In the genomic region with DNA sequence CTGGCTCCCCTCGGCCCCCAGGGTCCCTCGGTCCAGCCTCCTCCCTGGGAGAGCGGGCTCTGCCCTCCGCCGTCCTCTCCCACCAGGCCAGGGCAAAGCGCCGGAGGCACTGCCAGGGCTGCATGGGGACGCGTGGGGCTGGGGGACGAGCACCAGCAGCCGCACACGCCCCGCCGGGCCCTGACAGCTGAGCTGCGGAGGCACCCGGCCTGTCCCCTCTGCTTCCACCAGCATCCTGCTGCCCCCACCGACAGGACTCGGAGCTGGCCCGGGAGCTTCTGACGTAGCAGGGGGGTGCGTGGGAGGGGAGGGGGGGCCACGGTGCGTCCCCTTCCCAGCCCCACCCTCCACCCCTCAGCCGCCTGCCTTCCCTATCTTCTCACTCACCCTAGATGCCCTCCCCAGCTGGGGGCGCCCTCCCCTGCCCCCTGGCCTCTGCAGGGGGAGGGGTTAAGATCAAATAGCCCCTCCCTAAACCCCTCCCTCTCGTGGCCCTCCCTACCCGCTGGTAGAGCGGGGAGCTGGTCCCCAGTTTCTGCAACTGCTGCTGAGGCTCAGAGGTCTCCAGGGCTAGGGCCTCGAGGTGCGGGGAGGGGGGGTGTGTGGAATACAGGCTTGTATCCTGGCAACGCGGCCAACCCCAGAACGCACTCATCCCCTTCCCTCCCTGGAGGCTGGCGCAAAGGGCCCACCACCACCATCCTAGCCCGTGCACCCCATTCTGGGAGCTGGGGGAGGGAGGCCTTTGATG, we compare ENCODE assay signal across 8 cellular contexts. TPM values are rescaled to one million over a fixed set of nuclear protein-coding genes. Genes with fewer than 3 reads are reported as not detected.
DNase-seq lines count a peak whose midpoint lies in the region; ATAC-seq, FAIRE-seq and TF ChIP-seq lines count a peak whose summit lies in the region.

No MANE protein-coding gene starts in this region.

- no peak for ATAC-seq in HG02610 (IDR thresholded peaks at IDR 0.05; ENCODE audit: unreplicated experiment)

- H3K36me3 Mint-ChIP-seq in activated T-helper 1 cell treated with anti-CD3 and anti-CD28 coated beads, Interleukin-12 subunit alpha, Interleukin-12 subunit beta, Interleukin-2, Interleukin-4 antibody, amounts not matched to agents 30 ng/mL and 10 ng/mL and 1 ng/mL, durations not matched to agents 14 hours and 24 hours and 36 hours (ENCODE audit: low read depth), result no peaks in the 10 kb centered on the region

- peak overlapping the region; percentile 23 for H3K27ac Mint-ChIP-seq in activated T-helper 1 cell treated with anti-CD3 and anti-CD28 coated beads, Interleukin-12 subunit alpha, Interleukin-12 subunit beta, Interleukin-2, Interleukin-4 antibody, amounts not matched to agents 30 ng/mL and 10 ng/mL and 1 ng/mL, durations not matched to agents 14 hours and 24 hours and 36 hours

- no peak for TF ChIP-seq POLR2A in GM12892 (IDR thresholded peaks at IDR 0.05; ENCODE audit: low read depth, low read length)

- in situ Hi-C loops in KBM-7 (cut with MboI; ENCODE audit: low pct_unique_long_range_greater_than_20kb, low sequenced_read_pairs), result no loop called here

- H3K9me3 Mint-ChIP-seq in activated T-helper 1 cell treated with anti-CD3 and anti-CD28 coated beads, Interleukin-12 subunit alpha, Interleukin-12 subunit beta, Interleukin-2, Interleukin-4 antibody, amounts not matched to agents 30 ng/mL and 10 ng/mL and 1 ng/mL, durations not matched to agents 14 hours and 24 hours and 36 hours, result no peaks in the 10 kb centered on the region

- no peak for FAIRE-seq in GM12892 (lab: Jason Lieb, UNC)

- H3K4me3 Mint-ChIP-seq in activated T-helper 1 cell treated with anti-CD3 and anti-CD28 coated beads, Interleukin-12 subunit alpha, Interleukin-12 subunit beta, Interleukin-2, Interleukin-4 antibody, amounts not matched to agents 30 ng/mL and 10 ng/mL and 1 ng/mL, durations not matched to agents 14 hours and 24 hours and 36 hours, result peak overlapping the region; percentile 63

- DNase-seq in COLO668 (lab: John Stamatoyannopoulos, UW; ENCODE audit: unreplicated experiment) (peak; percentile 47), KBM-7 (peak; percentile 33), midbrain (lab: John Stamatoyannopoulos, UW) (peak; percentile 34), NK-92 (lab: John Stamatoyannopoulos, UW; ENCODE audit: unreplicated experiment) (no peak), GM12892 (ENCODE audit: insufficient read length) (no peak), DMS114 treated with DMSO at 0.1 percent for 48 hours (lab: John Stamatoyannopoulos, UW; ENCODE audit: unreplicated experiment) (no peak)
- peak; percentile 9 for DNase-seq in activated T-helper 1 cell treated with anti-CD3 and anti-CD28 coated beads, Interleukin-12 subunit alpha, Interleukin-12 subunit beta, Interleukin-2, Interleukin-4 antibody, amounts not matched to agents 30 ng/mL and 10 ng/mL and 1 ng/mL, durations not matched to agents 14 hours and 24 hours and 36 hours (ENCODE audit: low spot score)

- intact Hi-C loops in activated T-helper 1 cell treated with anti-CD3 and anti-CD28 coated beads, Interleukin-12 subunit alpha, Interleukin-12 subunit beta, Interleukin-2, Interleukin-4 antibody, amounts not matched to agents 30 ng/mL and 10 ng/mL and 1 ng/mL, durations not matched to agents 14 hours and 24 hours and 36 hours (cut with micrococcal nuclease), result loop anchor here (5.0 kb wide), 2 partner anchors 63 to 148 kb away; partner anchors contain the start of gene PSMB3

- H3K27me3 Mint-ChIP-seq in activated T-helper 1 cell treated with anti-CD3 and anti-CD28 coated beads, Interleukin-12 subunit alpha, Interleukin-12 subunit beta, Interleukin-2, Interleukin-4 antibody, amounts not matched to agents 30 ng/mL and 10 ng/mL and 1 ng/mL, durations not matched to agents 14 hours and 24 hours and 36 hours (ENCODE audit: insufficient read depth), result peaks cover 68% of the 10 kb centered on the region

- peaks cover 5% of the 10 kb centered on the region for H3K4me1 Mint-ChIP-seq in activated T-helper 1 cell treated with anti-CD3 and anti-CD28 coated beads, Interleukin-12 subunit alpha, Interleukin-12 subunit beta, Interleukin-2, Interleukin-4 antibody, amounts not matched to agents 30 ng/mL and 10 ng/mL and 1 ng/mL, durations not matched to agents 14 hours and 24 hours and 36 hours (ENCODE audit: low read depth)

RNA-seq across cellular contexts. Expression of gene SRCIN1, which starts 1.1 kb away (rescaled TPM):
- total RNA-seq in activated T-helper 1 cell treated with anti-CD3 and anti-CD28 coated beads, Interleukin-12 subunit alpha, Interleukin-12 subunit beta, Interleukin-2, Interleukin-4 antibody, amounts not matched to agents 30 ng/mL and 10 ng/mL and 1 ng/mL, durations not matched to agents 14 hours and 24 hours and 36 hours, result 0.22 and 0.44 TPM in 2 replicates
- polyA plus RNA-seq in GM12892 (2012; ENCODE audit: missing spikeins), result 0.13 TPM

Comparison
In these comparisons a context has a peak if more than half of its experiments do, and no peak if none do; other contexts are left out.
1. DNase-seq: peak in COLO668 (single experiment), KBM-7 (single experiment), activated T-helper 1 cell treated with anti-CD3 and anti-CD28 coated beads, Interleukin-12 subunit alpha, Interleukin-12 subunit beta, Interleukin-2, Interleukin-4 antibody, amounts not matched to agents 30 ng/mL and 10 ng/mL and 1 ng/mL, durations not matched to agents 14 hours and 24 hours and 36 hours (single experiment) and midbrain (single experiment); none in NK-92 (single experiment), GM12892 (single experiment) and DMS114 treated with DMSO at 0.1 percent for 48 hours (single experiment).